1 cellular context compared by ENCODE assay signal in the genomic region with DNA sequence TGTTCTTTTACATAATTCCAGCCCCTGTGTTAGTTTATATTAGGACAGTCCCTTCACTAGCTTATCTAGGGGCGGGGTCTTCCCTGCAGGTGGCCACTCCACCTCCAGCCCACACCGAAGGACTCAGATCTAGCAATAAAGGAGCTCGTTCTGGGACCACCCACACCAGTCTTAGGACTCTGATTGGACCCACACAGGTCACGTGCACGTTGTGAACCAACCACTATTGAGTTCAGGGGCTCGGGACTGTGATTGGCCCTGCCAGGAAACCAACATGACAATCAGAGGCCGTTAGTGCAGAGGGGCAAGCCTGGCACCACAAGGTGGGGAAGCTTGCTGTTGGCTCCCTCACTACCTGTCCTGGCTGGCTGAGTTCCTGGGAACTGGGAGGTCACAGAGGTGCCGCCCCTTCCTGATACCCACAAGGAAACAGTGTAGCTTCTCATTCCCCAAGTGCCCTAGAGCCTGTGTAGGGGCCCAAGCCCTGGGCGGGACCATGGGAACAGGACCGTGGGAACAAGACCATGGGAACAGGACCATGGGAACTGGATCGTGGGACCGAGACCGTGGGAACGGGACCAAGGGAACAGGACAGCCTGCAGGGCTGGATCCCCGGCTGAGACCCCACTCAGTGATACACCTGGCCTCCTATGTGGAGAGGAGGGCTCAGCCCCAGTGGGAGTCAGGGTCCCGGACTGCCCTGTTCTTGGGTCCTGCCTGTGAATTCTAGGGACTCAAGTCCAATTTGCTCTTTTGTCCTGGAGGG.
TF ChIP-seq lines count a peak whose summit lies in the region.

No MANE protein-coding gene starts in this region.

TF ChIP-seq in GM12878, 131 proteins besides CTCF, POLR2A, EP300 and RAD21 (continued from another document):
- TF ChIP-seq ZNF687 (IDR thresholded peaks at IDR 0.05) (no peak), IKZF1 (conservative IDR thresholded peaks at IDR 0.05) (no peak), SMARCA5 (IDR thresholded peaks at IDR 0.05) (no peak), FOS (IDR thresholded peaks at IDR 0.05; ENCODE audit: borderline replicate concordance, extremely low read depth, insufficient read length) (no peak), BMI1 (IDR thresholded peaks at IDR 0.05; ENCODE audit: borderline replicate concordance) (no peak), FOXM1 (IDR thresholded peaks at IDR 0.05; ENCODE audit: low read depth, low read length) (no peak), TCF7 (IDR thresholded peaks at IDR 0.05; ENCODE audit: borderline replicate concordance) (no peak), BCL11A (IDR thresholded peaks at IDR 0.05; ENCODE audit: low read depth, low read length) (no peak), CREB1 (IDR thresholded peaks at IDR 0.05; ENCODE audit: low read depth) (no peak), SP1 (IDR thresholded peaks at IDR 0.05; ENCODE audit: low read depth, low read length) (no peak)
- TF ChIP-seq, protein P1, sequence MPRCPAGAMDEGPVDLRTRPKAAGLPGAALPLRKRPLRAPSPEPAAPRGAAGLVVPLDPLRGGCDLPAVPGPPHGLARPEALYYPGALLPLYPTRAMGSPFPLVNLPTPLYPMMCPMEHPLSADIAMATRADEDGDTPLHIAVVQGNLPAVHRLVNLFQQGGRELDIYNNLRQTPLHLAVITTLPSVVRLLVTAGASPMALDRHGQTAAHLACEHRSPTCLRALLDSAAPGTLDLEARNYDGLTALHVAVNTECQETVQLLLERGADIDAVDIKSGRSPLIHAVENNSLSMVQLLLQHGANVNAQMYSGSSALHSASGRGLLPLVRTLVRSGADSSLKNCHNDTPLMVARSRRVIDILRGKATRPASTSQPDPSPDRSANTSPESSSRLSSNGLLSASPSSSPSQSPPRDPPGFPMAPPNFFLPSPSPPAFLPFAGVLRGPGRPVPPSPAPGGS (IDR thresholded peaks at IDR 0.05; ENCODE audit: borderline replicate concordance, insufficient read depth, low read depth, low read length, poor library complexity, severe bottlenecking), result peak; percentile 25
- TF ChIP-seq, protein P2, sequence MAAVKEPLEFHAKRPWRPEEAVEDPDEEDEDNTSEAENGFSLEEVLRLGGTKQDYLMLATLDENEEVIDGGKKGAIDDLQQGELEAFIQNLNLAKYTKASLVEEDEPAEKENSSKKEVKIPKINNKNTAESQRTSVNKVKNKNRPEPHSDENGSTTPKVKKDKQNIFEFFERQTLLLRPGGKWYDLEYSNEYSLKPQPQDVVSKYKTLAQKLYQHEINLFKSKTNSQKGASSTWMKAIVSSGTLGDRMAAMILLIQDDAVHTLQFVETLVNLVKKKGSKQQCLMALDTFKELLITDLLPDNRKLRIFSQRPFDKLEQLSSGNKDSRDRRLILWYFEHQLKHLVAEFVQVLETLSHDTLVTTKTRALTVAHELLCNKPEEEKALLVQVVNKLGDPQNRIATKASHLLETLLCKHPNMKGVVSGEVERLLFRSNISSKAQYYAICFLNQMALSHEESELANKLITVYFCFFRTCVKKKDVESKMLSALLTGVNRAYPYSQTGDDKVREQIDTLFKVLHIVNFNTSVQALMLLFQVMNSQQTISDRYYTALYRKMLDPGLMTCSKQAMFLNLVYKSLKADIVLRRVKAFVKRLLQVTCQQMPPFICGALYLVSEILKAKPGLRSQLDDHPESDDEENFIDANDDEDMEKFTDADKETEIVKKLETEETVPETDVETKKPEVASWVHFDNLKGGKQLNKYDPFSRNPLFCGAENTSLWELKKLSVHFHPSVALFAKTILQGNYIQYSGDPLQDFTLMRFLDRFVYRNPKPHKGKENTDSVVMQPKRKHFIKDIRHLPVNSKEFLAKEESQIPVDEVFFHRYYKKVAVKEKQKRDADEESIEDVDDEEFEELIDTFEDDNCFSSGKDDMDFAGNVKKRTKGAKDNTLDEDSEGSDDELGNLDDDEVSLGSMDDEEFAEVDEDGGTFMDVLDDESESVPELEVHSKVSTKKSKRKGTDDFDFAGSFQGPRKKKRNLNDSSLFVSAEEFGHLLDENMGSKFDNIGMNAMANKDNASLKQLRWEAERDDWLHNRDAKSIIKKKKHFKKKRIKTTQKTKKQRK (IDR thresholded peaks at IDR 0.05; ENCODE audit: low read depth, low read length), result no peak
TF ChIP-seq in GM12878: peak in this region for 8.
